In the genomic region with DNA sequence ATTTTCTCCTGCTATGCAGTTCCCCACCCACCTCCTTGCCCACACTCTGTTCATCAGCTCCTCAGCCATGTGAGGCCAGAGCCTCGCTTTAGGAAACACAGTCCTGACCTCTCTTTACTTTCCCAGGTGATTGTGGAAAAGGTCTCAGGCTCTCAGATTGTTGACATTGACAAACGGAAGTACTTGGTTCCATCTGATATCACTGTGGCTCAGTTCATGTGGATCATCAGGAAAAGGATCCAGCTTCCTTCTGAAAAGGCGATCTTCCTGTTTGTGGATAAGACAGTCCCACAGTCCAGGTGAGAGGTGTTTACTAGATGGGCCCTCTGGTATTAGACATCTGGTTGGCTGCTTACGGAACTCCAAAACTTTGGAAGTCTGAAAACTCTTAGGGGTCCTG, we compare ENCODE assay signal across 1 cellular context.
TF ChIP-seq lines count a peak whose summit lies in the region.

No MANE protein-coding gene starts in this region.

TF ChIP-seq in HepG2, 621 proteins besides CTCF, POLR2A, EP300 and RAD21:
- TF ChIP-seq EHMT2 (IDR thresholded peaks at IDR 0.05; ENCODE audit: borderline replicate concordance, low read depth, low read length), result no peak
- no peak for TF ChIP-seq ZBTB8A (CRISPR knock-in tag; IDR thresholded peaks at IDR 0.05; ENCODE audit: borderline replicate concordance, low read depth)
- TF ChIP-seq SMYD3 (CRISPR knock-in tag; IDR thresholded peaks at IDR 0.05), result no peak
- no peak for TF ChIP-seq PPARG (CRISPR knock-in tag; conservative IDR thresholded peaks at IDR 0.05)
- TF ChIP-seq, protein P1, sequence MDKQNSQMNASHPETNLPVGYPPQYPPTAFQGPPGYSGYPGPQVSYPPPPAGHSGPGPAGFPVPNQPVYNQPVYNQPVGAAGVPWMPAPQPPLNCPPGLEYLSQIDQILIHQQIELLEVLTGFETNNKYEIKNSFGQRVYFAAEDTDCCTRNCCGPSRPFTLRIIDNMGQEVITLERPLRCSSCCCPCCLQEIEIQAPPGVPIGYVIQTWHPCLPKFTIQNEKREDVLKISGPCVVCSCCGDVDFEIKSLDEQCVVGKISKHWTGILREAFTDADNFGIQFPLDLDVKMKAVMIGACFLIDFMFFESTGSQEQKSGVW (CRISPR knock-in tag; IDR thresholded peaks at IDR 0.05; ENCODE audit: borderline replicate concordance), result no peak
- TF ChIP-seq MLXIP (CRISPR knock-in tag; IDR thresholded peaks at IDR 0.05; ENCODE audit: borderline replicate concordance), result no peak
- no peak for TF ChIP-seq DNMT1 (CRISPR knock-in tag; IDR thresholded peaks at IDR 0.05)
- no peak for TF ChIP-seq TEAD3 (CRISPR knock-in tag; optimal IDR thresholded peaks at IDR 0.05; ENCODE audit: borderline replicate concordance)
- no peak for TF ChIP-seq ZNF331 (CRISPR knock-in tag; IDR thresholded peaks at IDR 0.05)
- TF ChIP-seq GATA4 (IDR thresholded peaks at IDR 0.05; ENCODE audit: borderline replicate concordance, low read depth), result no peak
- TF ChIP-seq FOSL2 (CRISPR knock-in tag; IDR thresholded peaks at IDR 0.05), result no peak
- no peak for TF ChIP-seq ATF1 (CRISPR knock-in tag; IDR thresholded peaks at IDR 0.05)
- no peak for TF ChIP-seq SMAD9 (CRISPR knock-in tag; IDR thresholded peaks at IDR 0.05)
- TF ChIP-seq PCBP1 (IDR thresholded peaks at IDR 0.05; ENCODE audit: borderline replicate concordance, low read depth, low read length), result no peak
- no peak for TF ChIP-seq SUZ12 (IDR thresholded peaks at IDR 0.05; ENCODE audit: low read depth, low read length)
- TF ChIP-seq ZNF550 (CRISPR knock-in tag; IDR thresholded peaks at IDR 0.05; ENCODE audit: borderline replicate concordance), result no peak
- TF ChIP-seq TBX3 (IDR thresholded peaks at IDR 0.05; ENCODE audit: borderline replicate concordance), result no peak
- TF ChIP-seq TRIM22 (IDR thresholded peaks at IDR 0.05), result no peak
- no peak for TF ChIP-seq ZNF235 (CRISPR knock-in tag; IDR thresholded peaks at IDR 0.05; ENCODE audit: borderline replicate concordance)
